8 cellular contexts compared by ENCODE assay signal in the genomic region with DNA sequence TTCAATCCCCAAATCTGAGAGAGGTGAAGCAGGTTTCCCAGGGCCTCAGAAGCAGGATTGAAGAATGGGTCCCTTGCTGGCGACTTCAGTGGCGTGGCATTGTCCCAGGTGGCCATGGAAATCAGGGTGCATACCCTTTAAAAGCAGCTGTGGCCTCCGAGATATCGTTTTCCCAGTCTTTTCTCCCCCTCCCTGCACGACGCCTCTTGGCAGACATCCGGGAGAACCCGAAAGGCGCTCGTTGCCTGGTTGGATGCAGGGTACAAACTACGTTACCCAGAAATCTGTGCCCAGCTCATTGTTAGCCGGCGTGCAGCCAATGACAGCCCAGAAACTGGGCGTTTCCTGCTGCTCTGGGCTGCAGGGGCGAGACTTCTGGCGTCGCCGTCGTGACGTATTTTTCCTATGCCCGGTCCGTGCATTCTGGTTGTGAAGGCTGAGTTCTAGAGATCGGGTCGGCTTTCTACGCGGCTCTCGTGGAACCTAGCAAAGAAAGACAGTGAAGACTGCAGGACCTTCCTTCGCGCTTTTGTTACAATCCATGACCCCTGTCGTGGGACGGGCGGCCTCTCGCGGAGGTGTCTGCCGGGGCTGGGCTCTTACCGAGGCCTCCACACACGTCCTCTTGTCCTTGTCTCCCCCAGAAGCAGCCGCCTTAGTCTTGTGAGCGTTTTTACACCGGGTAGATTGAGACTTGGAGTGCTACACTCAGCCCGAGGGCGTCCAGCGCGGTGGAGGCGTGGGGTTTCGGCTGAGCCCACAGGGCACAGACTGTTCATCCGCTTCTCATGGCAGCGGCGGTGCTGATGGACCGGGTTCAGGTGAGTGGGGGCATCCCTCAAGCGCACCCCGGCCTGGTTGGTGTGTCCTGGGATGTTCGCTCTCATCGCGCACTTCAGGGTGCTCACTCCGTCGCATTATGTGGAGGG. TPM values are rescaled to one million over a fixed set of nuclear protein-coding genes. Genes with fewer than 3 reads are reported as not detected.
DNase-seq lines count a peak whose midpoint lies in the region; ATAC-seq and TF ChIP-seq lines count a peak whose summit lies in the region.

A gene (plus strand): TSS at position 395 of the 929 bp plus-strand sequence. CDS start 394 bp downstream, at position 789.

- ATAC-seq in GM19023 (IDR thresholded peaks at IDR 0.05; ENCODE audit: unreplicated experiment), result peak; percentile 97
- ATAC-seq in HG03196 (IDR thresholded peaks at IDR 0.05; ENCODE audit: unreplicated experiment), result peak; percentile 96
- ATAC-seq in left colon, result peak; percentile 100

- intact Hi-C loops in left colon (cut with DNase I, micrococcal nuclease), result no loop called here

- H3K27ac ChIP-seq in coronary artery, result peak within 1 kb of the TSS; percentile 44 to 87

- TF ChIP-seq CTCF in AG10803 (conservative IDR thresholded peaks at IDR 0.05; ENCODE audit: low read length), result 0 out of 2 replicates have a peak, but pooled peaks have one; percentile 0
- no peak for TF ChIP-seq CTCF in coronary artery (IDR thresholded peaks at IDR 0.05)

- H3K4me3 ChIP-seq in AG10803 (ENCODE audit: low read length) (peak within 1 kb of the TSS; percentile 98), coronary artery (peak within 1 kb of the TSS; percentile 99)

- DNase-seq in AG10803 (ENCODE audit: low read depth), result peak; percentile 93
- peak; percentile 82 for DNase-seq in NCI-H345 treated with DMSO at 0.1 percent for 48 hours (lab: John Stamatoyannopoulos, UW; ENCODE audit: unreplicated experiment)
- peak; percentile 77 to 80 for DNase-seq in activated CD4-positive, alpha-beta T cell treated with anti-CD3 and anti-CD28 coated beads for 4 hours
- peak; percentile 93 for DNase-seq in coronary artery (ENCODE audit: low spot score)
- DNase-seq in left colon, result peak; percentile 88 to 94
- DNase-seq in stimulated activated CD4-positive, alpha-beta T cell treated with anti-CD3 and anti-CD28 coated beads, Interleukin-1b, Interleukin-23, amount 100 ng/mL, for 4 hours (ENCODE audit: low read depth in 2 of 2), result peak; percentile 67 to 68

RNA-seq across cellular contexts. Expression of the gene that starts here (rescaled TPM):
- 1 to 10 TPM; 3.0 to 3.3 TPM for total RNA-seq in left colon

Comparison
In these comparisons a context has a peak if more than half of its experiments do, and no peak if none do; other contexts are left out.
1. Peak in every context shown above with its lines: DNase-seq, ATAC-seq, H3K4me3 ChIP-seq and H3K27ac ChIP-seq.